In genomic region chr19:2758601-2759313, GRCh38 we compare ENCODE assay signal across 13 cellular contexts. TPM values are rescaled to one million over a fixed set of nuclear protein-coding genes. Genes with fewer than 3 reads are reported as not detected.
"Had no signal": no experiment of that assay in that cellular context is flagged by ENCODE, and none has a peak within 500 bp of the region (broad histone marks: within the 10 kb centered on the region; RNA-seq: fewer than 3 reads in every experiment).

No MANE protein-coding gene starts in this region.

- H3K9me3 Mint-ChIP-seq: activated naive CD4-positive, alpha-beta T cell treated with anti-CD3 and anti-CD28 coated beads, Interleukin-2, amount 50 U/mL, for 24 hours; nephron progenitor cell; stimulated activated naive CD8-positive, alpha-beta T cell treated with anti-CD3 and anti-CD28 coated beads, Interleukin-15, Interleukin-2, amounts not matched to agents 100 ng/mL and 50 ng/mL, for 24 hours; type B pancreatic cell had no signal

- DNase-seq: activated CD4-positive, alpha-beta T cell treated with anti-CD3 and anti-CD28 coated beads for 1 hour; activated CD8-positive, alpha-beta memory T cell treated with anti-CD3 and anti-CD28 coated beads, Interleukin-2, amount 10 ng/mL, durations not matched to agents 7 days and 5 days; effector CD4-positive, alpha-beta T cell; heart right ventricle; left lung; nephron progenitor cell; occipital lobe; retina had no signal

- H3K4me1 Mint-ChIP-seq: activated naive CD4-positive, alpha-beta T cell treated with anti-CD3 and anti-CD28 coated beads, Interleukin-2, amount 50 U/mL, for 24 hours; nephron progenitor cell had no signal

- H3K4me3 Mint-ChIP-seq: activated CD8-positive, alpha-beta memory T cell treated with anti-CD3 and anti-CD28 coated beads, Interleukin-2, amount 10 ng/mL, durations not matched to agents 7 days and 5 days; activated naive CD4-positive, alpha-beta T cell treated with anti-CD3 and anti-CD28 coated beads, Interleukin-2, amount 50 U/mL, for 24 hours; nephron progenitor cell; stimulated activated naive CD8-positive, alpha-beta T cell treated with anti-CD3 and anti-CD28 coated beads, Interleukin-15, Interleukin-2, amounts not matched to agents 100 ng/mL and 50 ng/mL, for 24 hours; type B pancreatic cell had no signal

- H3K36me3 Mint-ChIP-seq: type B pancreatic cell had no signal

- ATAC-seq: activated CD8-positive, alpha-beta memory T cell treated with anti-CD3 and anti-CD28 coated beads, Interleukin-2, amount 10 ng/mL, durations not matched to agents 7 days and 5 days; heart right ventricle; left lung had no signal

- H3K27me3 Mint-ChIP-seq: activated CD8-positive, alpha-beta memory T cell treated with anti-CD3 and anti-CD28 coated beads, Interleukin-2, amount 10 ng/mL, durations not matched to agents 7 days and 5 days; activated naive CD4-positive, alpha-beta T cell treated with anti-CD3 and anti-CD28 coated beads, Interleukin-2, amount 50 U/mL, for 24 hours; stimulated activated naive CD8-positive, alpha-beta T cell treated with anti-CD3 and anti-CD28 coated beads, Interleukin-15, Interleukin-2, amounts not matched to agents 100 ng/mL and 50 ng/mL, for 24 hours; type B pancreatic cell had no signal

- H3K27ac Mint-ChIP-seq: activated CD8-positive, alpha-beta memory T cell treated with anti-CD3 and anti-CD28 coated beads, Interleukin-2, amount 10 ng/mL, durations not matched to agents 7 days and 5 days; activated naive CD4-positive, alpha-beta T cell treated with anti-CD3 and anti-CD28 coated beads, Interleukin-2, amount 50 U/mL, for 24 hours; nephron progenitor cell; stimulated activated naive CD8-positive, alpha-beta T cell treated with anti-CD3 and anti-CD28 coated beads, Interleukin-15, Interleukin-2, amounts not matched to agents 100 ng/mL and 50 ng/mL, for 24 hours; type B pancreatic cell had no signal

RNA-seq across cellular contexts. Expression of gene DIRAS1, which starts 37.6 kb away (rescaled TPM):
- total RNA-seq: activated CD8-positive, alpha-beta memory T cell treated with anti-CD3 and anti-CD28 coated beads, Interleukin-2, amount 10 ng/mL, durations not matched to agents 7 days and 5 days; T-helper 1 cell treated with Interleukin-12 subunit alpha and Interleukin-12 subunit beta and Interleukin-4 antibody, amounts not matched to agents 30 ng/mL and 1 ng/mL, for 36 hours had no signal

RNA-seq across cellular contexts. Expression of gene GNG7, which starts 56.3 kb away (rescaled TPM):
- total RNA-seq: activated CD8-positive, alpha-beta memory T cell treated with anti-CD3 and anti-CD28 coated beads, Interleukin-2, amount 10 ng/mL, durations not matched to agents 7 days and 5 days; myocyte had no signal
